17 cellular contexts compared by ENCODE assay signal in genomic region chr7:25900887-25901286, GRCh38.
A peak's percentile ranks its signal among the peaks of the same experiment; 100 is the strongest.
DNase-seq lines count a peak whose midpoint lies in the region; ATAC-seq lines count a peak whose summit lies in the region.
"Had no signal": no experiment of that assay in that cellular context is flagged by ENCODE, and none has a peak within 500 bp of the region (broad histone marks: within the 10 kb centered on the region; RNA-seq: fewer than 3 reads in every experiment).

No MANE protein-coding gene starts in this region.

- intact Hi-C loops in Right ventricle myocardium superior (cut with DNase I), result no loop called here
- intact Hi-C loops in cardiac septum (cut with DNase I), result no loop called here
- intact Hi-C loops in sciatic nerve (cut with DNase I), result no loop called here

- ATAC-seq in Right ventricle myocardium superior (ENCODE audit: poor library complexity), result peak; percentile 29
- ATAC-seq in sciatic nerve, result peak; percentile 71
- no peak for ATAC-seq in HG02678 (IDR thresholded peaks at IDR 0.05; ENCODE audit: unreplicated experiment)
- ATAC-seq: A549, GM23338 had no signal

- DNase-seq in Right ventricle myocardium superior (no peak), cardiac septum (ENCODE audit: low spot score) (no peak), medulla oblongata (ENCODE audit: extremely low spot score) (peak; percentile 28), sciatic nerve (ENCODE audit: low spot score) (no peak), DMS53 (lab: John Stamatoyannopoulos, UW) (no peak)
- DNase-seq: 8988T; ACHN; AML-193; BE2C; Calu3; CD4-positive, alpha-beta memory T cell; COR-L47; DND-41; HFFc6 had no signal
